11 cellular contexts compared by ENCODE assay signal in genomic region chr7:116028808-116029207, GRCh38. TPM values are rescaled to one million over a fixed set of nuclear protein-coding genes. Genes with fewer than 3 reads are reported as not detected.
A peak's percentile ranks its signal among the peaks of the same experiment; 100 is the strongest.
DNase-seq lines count a peak whose midpoint lies in the region; ATAC-seq and TF ChIP-seq lines count a peak whose summit lies in the region.
"Had no signal": no experiment of that assay in that cellular context is flagged by ENCODE, and none has a peak within 500 bp of the region (broad histone marks: within the 10 kb centered on the region; RNA-seq: fewer than 3 reads in every experiment).

No MANE protein-coding gene starts in this region.

- no peak for TF ChIP-seq CTCF in MCF 10A (IDR thresholded peaks at IDR 0.05; ENCODE audit: unreplicated experiment)

- peak; percentile 69 for ATAC-seq in GM18502 (IDR thresholded peaks at IDR 0.05; ENCODE audit: poor library complexity, unreplicated experiment)
- ATAC-seq in GM21367 (IDR thresholded peaks at IDR 0.05; ENCODE audit: unreplicated experiment) = peak; percentile 71
- ATAC-seq in HG03045 (IDR thresholded peaks at IDR 0.05; ENCODE audit: unreplicated experiment) = peak; percentile 64

- BruUV-seq in MCF 10A (replicated peaks; lab: Mats Ljungman, UMichigan) = no TSS peak

- H3K27me3 Mint-ChIP-seq in MCF 10A (ENCODE audit: insufficient read depth, unreplicated experiment) = peaks cover 60% of the 10 kb centered on the region

- no peaks in the 10 kb centered on the region for H3K4me1 Mint-ChIP-seq in MCF 10A (ENCODE audit: insufficient read depth, unreplicated experiment)

- DNase-seq in OCI-M1 (lab: John Stamatoyannopoulos, UW) (peak; percentile 57), MCF 10A (ENCODE audit: unreplicated experiment) (no peak), NCI-H2227 (lab: John Stamatoyannopoulos, UW; ENCODE audit: unreplicated experiment) (no peak), 8988T (no peak), activated T-cell treated with anti-CD3 and anti-CD28 coated beads for 4 hours (no peak)
- DNase-seq: head of caudate nucleus, NCI-H524 treated with DMSO at 0.1 percent for 48 hours had no signal

- intact Hi-C loops in MCF 10A (cut with micrococcal nuclease) = no loop called here

- CTCF ChIA-PET in MCF 10A (lab: Yijun Ruan, JAX) = interaction anchor here (0.7 kb wide), 1 partner anchor 1319 kb away, joined by 3 read pairs; no protein-coding TSS in a partner anchor

- POLR2A ChIA-PET in MCF 10A (lab: Yijun Ruan, JAX) = no interaction called here

- H3K9me3 Mint-ChIP-seq in MCF 10A (ENCODE audit: unreplicated experiment) = no peaks in the 10 kb centered on the region
- H3K9me3 Mint-ChIP-seq: activated T-helper 1 cell treated with anti-CD3 and anti-CD28 coated beads, Interleukin-12 subunit alpha, Interleukin-12 subunit beta, Interleukin-2, Interleukin-4 antibody, amounts not matched to agents 30 ng/mL and 10 ng/mL and 1 ng/mL, durations not matched to agents 14 hours and 24 hours and 36 hours had no signal

- H3K36me3 Mint-ChIP-seq in MCF 10A (ENCODE audit: insufficient read depth, unreplicated experiment) = no peaks in the 10 kb centered on the region

- no peak overlapping the region for H3K27ac Mint-ChIP-seq in MCF 10A (ENCODE audit: low read depth, unreplicated experiment)
- H3K27ac Mint-ChIP-seq: activated T-helper 1 cell treated with anti-CD3 and anti-CD28 coated beads, Interleukin-12 subunit alpha, Interleukin-12 subunit beta, Interleukin-2, Interleukin-4 antibody, amounts not matched to agents 30 ng/mL and 10 ng/mL and 1 ng/mL, durations not matched to agents 14 hours and 24 hours and 36 hours had no signal

- H3K4me3 Mint-ChIP-seq in MCF 10A (ENCODE audit: unreplicated experiment) = no peak overlapping the region
- H3K4me3 Mint-ChIP-seq: activated T-helper 1 cell treated with anti-CD3 and anti-CD28 coated beads, Interleukin-12 subunit alpha, Interleukin-12 subunit beta, Interleukin-2, Interleukin-4 antibody, amounts not matched to agents 30 ng/mL and 10 ng/mL and 1 ng/mL, durations not matched to agents 14 hours and 24 hours and 36 hours had no signal

RNA-seq across cellular contexts. Expression of gene TFEC, which starts 1.8 kb away (rescaled TPM):
- total RNA-seq in MCF 10A (2022) = not detected in 2 replicates
- total RNA-seq: activated T-helper 1 cell treated with anti-CD3 and anti-CD28 coated beads, Interleukin-12 subunit alpha, Interleukin-12 subunit beta, Interleukin-2, Interleukin-4 antibody, amounts not matched to agents 30 ng/mL and 10 ng/mL and 1 ng/mL, durations not matched to agents 14 hours and 24 hours and 36 hours had no signal
